ENCODE assay signal across 1 cellular context in the genomic region with DNA sequence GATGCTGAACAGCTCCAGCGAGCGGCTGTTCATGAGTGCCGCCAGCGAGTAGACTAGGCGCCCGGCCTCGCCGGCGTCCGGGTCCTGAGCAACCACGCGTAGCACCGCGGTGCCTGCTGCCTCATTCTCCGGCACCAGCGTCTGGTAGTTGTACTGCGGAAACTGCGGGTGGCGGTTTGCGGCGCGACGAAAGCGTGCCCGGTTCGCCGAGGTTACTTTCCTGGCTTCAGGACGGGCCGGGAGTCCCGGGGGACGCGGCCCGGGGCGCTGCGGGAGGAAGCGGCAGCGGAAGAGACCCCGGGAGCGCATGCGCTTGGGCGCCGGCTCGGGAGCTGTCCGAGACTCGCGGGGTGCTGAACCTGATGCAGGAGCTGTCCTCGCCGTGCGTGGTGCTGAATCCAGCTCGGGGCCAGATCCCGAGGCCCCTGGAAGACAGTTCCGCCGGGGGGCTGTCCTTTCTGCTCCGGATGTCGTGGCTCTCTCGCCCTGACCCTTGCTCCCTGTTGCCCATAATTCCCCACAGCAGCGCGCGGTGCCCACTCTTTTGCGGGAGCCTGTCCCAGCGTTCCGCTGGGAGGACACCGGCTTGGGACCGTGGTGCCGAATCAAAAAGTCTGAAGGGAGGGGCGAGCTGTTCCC.
A peak's percentile ranks its signal among the peaks of the same experiment; 100 is the strongest.
TF ChIP-seq lines count a peak whose summit lies in the region.

No MANE protein-coding gene starts in this region.

TF ChIP-seq in PFSK-1, 5 proteins besides CTCF, POLR2A, EP300 and RAD21 (continued from another document):
- peak; percentile 98; the same call in 1 of the 2 replicates for TF ChIP-seq SIN3A (IDR thresholded peaks at IDR 0.05; ENCODE audit: borderline replicate concordance, insufficient read depth, low read length)
